Comparison of ENCODE assay signal across 1 cellular context in genomic region chr2:105081006-105081701, GRCh38.
TF ChIP-seq lines count a peak whose summit lies in the region.

No MANE protein-coding gene starts in this region.

TF ChIP-seq in H1, 55 proteins besides CTCF, POLR2A, EP300 and RAD21 (continued from another document):
- TF ChIP-seq CHD7 (IDR thresholded peaks at IDR 0.05; ENCODE audit: insufficient replicate concordance, low read length) = no peak
- 0 out of 4 replicates have a peak, but pooled peaks of 1 of the 2 experiments have one; percentile 38 for TF ChIP-seq SIN3A (conservative IDR thresholded peaks at IDR 0.05 in 1 of 2, IDR thresholded peaks at IDR 0.05 in 1 of 2; ENCODE audit: low read depth in 1 of 2, low read length in 2 of 2)
- TF ChIP-seq BRCA1 (IDR thresholded peaks at IDR 0.05; ENCODE audit: low read depth, low read length) = no peak
- no peak for TF ChIP-seq BCL11A (IDR thresholded peaks at IDR 0.05; ENCODE audit: low read depth in 2 of 2, low read length in 2 of 2)
- no peak for TF ChIP-seq KDM1A (IDR thresholded peaks at IDR 0.05; ENCODE audit: borderline replicate concordance, low read length)
- TF ChIP-seq ZNF274 (IDR thresholded peaks at IDR 0.05; ENCODE audit: borderline replicate concordance, extremely low read depth, low read length) = no peak
